ENCODE assay signal across 1 cellular context in the genomic region with DNA sequence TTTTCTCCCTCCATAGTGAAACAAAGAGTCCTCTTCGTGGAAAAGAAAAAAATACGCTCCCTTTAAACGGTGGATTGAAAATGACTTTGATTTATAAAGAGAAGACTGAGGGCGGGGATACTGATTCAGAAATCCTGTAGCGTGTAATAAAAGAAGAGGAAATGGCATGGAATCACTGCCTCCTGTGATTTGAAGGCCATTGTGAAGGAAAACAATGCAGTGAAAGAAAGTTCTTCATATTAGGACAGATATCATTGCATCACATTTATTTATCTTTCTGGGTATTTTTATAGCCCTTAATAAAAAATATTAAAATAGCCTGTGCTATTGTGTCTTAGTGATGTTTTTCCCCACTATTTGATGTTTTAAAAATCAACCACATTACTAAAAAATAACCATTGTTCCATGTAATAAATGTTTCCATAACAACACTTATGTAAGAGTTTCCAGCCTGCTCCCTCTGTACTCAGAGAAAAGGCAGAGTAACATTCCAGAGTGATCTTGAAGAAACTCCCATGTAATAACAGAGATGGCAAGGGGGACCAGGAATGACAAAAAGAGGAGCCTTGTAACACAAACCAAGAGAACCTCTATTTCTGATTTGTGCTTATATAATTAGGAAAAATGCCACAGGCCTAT.
TF ChIP-seq lines count a peak whose summit lies in the region.

No MANE protein-coding gene starts in this region.

TF ChIP-seq in HepG2, 621 proteins besides CTCF, POLR2A, EP300 and RAD21 (continued from another document):
- TF ChIP-seq ARID5B (CRISPR knock-in tag; IDR thresholded peaks at IDR 0.05) (no peak), SMAD1 (CRISPR knock-in tag; IDR thresholded peaks at IDR 0.05; ENCODE audit: borderline replicate concordance, low read depth) (no peak), ZBTB7A (CRISPR knock-in tag; IDR thresholded peaks at IDR 0.05) (no peak), ZFP37 (CRISPR knock-in tag; IDR thresholded peaks at IDR 0.05; ENCODE audit: borderline replicate concordance) (no peak), SMAD3 (CRISPR knock-in tag; IDR thresholded peaks at IDR 0.05) (no peak), ZNF558 (CRISPR knock-in tag; IDR thresholded peaks at IDR 0.05; ENCODE audit: borderline replicate concordance) (no peak), ZSCAN21 (CRISPR knock-in tag; IDR thresholded peaks at IDR 0.05; ENCODE audit: borderline replicate concordance) (no peak), ZNF30 (CRISPR knock-in tag; IDR thresholded peaks at IDR 0.05) (no peak), ATF7-NPFF (CRISPR knock-in tag; IDR thresholded peaks at IDR 0.05; ENCODE audit: low read depth) (no peak)
TF ChIP-seq in HepG2: peak in this region for 0.
